Comparison of ENCODE assay signal across 21 cellular contexts in the genomic region with DNA sequence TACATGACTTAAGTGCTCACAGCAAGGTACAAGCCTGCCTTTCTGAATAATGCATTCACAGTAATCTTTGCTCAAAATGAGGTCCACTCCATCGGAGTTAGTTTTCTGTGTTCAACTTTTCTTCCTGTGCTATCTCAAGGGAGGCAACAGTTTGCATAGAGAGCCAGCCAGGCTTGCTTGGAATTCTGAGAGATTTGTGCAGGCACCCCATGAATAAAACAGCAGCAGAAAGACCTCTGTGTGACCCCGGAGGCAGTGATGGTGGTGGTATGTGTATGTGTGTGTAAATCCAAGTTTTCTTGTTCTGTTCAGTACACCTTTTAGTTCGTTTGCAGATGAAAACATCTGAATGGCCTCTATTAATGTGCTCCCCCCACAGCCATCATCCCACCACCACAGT.
DNase-seq lines count a peak whose midpoint lies in the region; ATAC-seq and TF ChIP-seq lines count a peak whose summit lies in the region.
"Had no signal": no experiment of that assay in that cellular context is flagged by ENCODE, and none has a peak within 500 bp of the region (broad histone marks: within the 10 kb centered on the region; RNA-seq: fewer than 3 reads in every experiment).

No MANE protein-coding gene starts in this region.

- no peak overlapping the region for H3K9ac ChIP-seq in mesendoderm (ENCODE audit: low read length)

- no peak overlapping the region for H3K18ac ChIP-seq in mesendoderm (ENCODE audit: low read length)

- H3K27ac Mint-ChIP-seq in brain = peak overlapping the region in 3 of 5 experiments; percentile 57 to 77 (median 60)
- H3K27ac Mint-ChIP-seq in activated CD4-positive, alpha-beta memory T cell treated with anti-CD3 and anti-CD28 coated beads, Interleukin-2, amount 10 ng/mL, durations not matched to agents 7 days and 5 days = no peak overlapping the region
- H3K27ac Mint-ChIP-seq: CD8-positive, alpha-beta memory T cell had no signal

- DNase-seq in tibial artery (no peak), mesendoderm (no peak), psoas muscle (no peak)
- DNase-seq in activated CD4-positive, alpha-beta memory T cell treated with anti-CD3 and anti-CD28 coated beads, Interleukin-2, amount 10 ng/mL, durations not matched to agents 7 days and 5 days = no peak
- DNase-seq: Calu3; CD8-positive, alpha-beta memory T cell; DMS153; GDM1; KG1; NCI-H1105; NCI-H2081; NCI-H2171; NCI-H345; NCI-H524 treated with DMSO at 0.1 percent for 48 hours; NCI-H82 had no signal

- H2AFZ ChIP-seq in neuron (ENCODE audit: low read depth, low read length) = no peak overlapping the region

- WGBS in gastroesophageal sphincter (ENCODE audit: low coverage in 1 of 2), 2 donors = 27 to 51% methylated on average over 3 of the region's 3 CpGs
- no CpG with 5 or more reads among the region's 3 CpGs for WGBS in mesendoderm (ENCODE audit: extremely low coverage, insufficient coverage, low lambda C conversion rate)
- 35 to 41% (median 38%) methylated on average over 3 of the region's 3 CpGs for WGBS in psoas muscle, 3 donors

- peaks cover 35% of the 10 kb centered on the region for H3K4me1 Mint-ChIP-seq in brain
- no peaks in the 10 kb centered on the region for H3K4me1 Mint-ChIP-seq in activated CD4-positive, alpha-beta memory T cell treated with anti-CD3 and anti-CD28 coated beads, Interleukin-2, amount 10 ng/mL, durations not matched to agents 7 days and 5 days
- H3K4me1 Mint-ChIP-seq: CD8-positive, alpha-beta memory T cell had no signal

- H3K27me3 Mint-ChIP-seq in brain = no peaks in the 10 kb centered on the region
- H3K27me3 Mint-ChIP-seq in activated CD4-positive, alpha-beta memory T cell treated with anti-CD3 and anti-CD28 coated beads, Interleukin-2, amount 10 ng/mL, durations not matched to agents 7 days and 5 days = no peaks in the 10 kb centered on the region

- POLR2A ChIA-PET in activated CD4-positive, alpha-beta memory T cell treated with anti-CD3 and anti-CD28 coated beads, Interleukin-2, amount 10 ng/mL, durations not matched to agents 7 days and 5 days (lab: Charles Lee) = no interaction called here

- no peak overlapping the region for H2BK120ac ChIP-seq in mesendoderm (ENCODE audit: low read depth, low read length)

- H3K4me3 Mint-ChIP-seq in brain = peak overlapping the region in 3 of 5 experiments; percentile 21 to 44 (median 25)
- no peak overlapping the region for H3K4me3 Mint-ChIP-seq in activated CD4-positive, alpha-beta memory T cell treated with anti-CD3 and anti-CD28 coated beads, Interleukin-2, amount 10 ng/mL, durations not matched to agents 7 days and 5 days
- H3K4me3 Mint-ChIP-seq: CD8-positive, alpha-beta memory T cell had no signal

- no peak for TF ChIP-seq POLR2A in gastroesophageal sphincter (IDR thresholded peaks at IDR 0.05)

- no peak overlapping the region for H3K23ac ChIP-seq in mesendoderm (ENCODE audit: low read length)

- no peak overlapping the region for H3K4ac ChIP-seq in mesendoderm (ENCODE audit: low read depth, low read length)

- no peaks in the 10 kb centered on the region for H3K79me2 ChIP-seq in mesendoderm (ENCODE audit: control insufficient read depth, insufficient read depth, low read length)

- ATAC-seq in gastroesophageal sphincter (no peak), psoas muscle (no peak)
- ATAC-seq: HCT116, Panc1 had no signal

- H3K9me3 Mint-ChIP-seq in brain = no peaks in the 10 kb centered on the region
- H3K9me3 Mint-ChIP-seq in activated CD4-positive, alpha-beta memory T cell treated with anti-CD3 and anti-CD28 coated beads, Interleukin-2, amount 10 ng/mL, durations not matched to agents 7 days and 5 days = no peaks in the 10 kb centered on the region

- no peak overlapping the region for H2AK5ac ChIP-seq in mesendoderm (ENCODE audit: low read length)

- CTCF ChIA-PET in activated CD4-positive, alpha-beta memory T cell treated with anti-CD3 and anti-CD28 coated beads, Interleukin-2, amount 10 ng/mL, durations not matched to agents 7 days and 5 days (lab: Charles Lee) = no interaction called here

- H3K36me3 ChIP-seq in gastroesophageal sphincter (peaks cover 0 to 4% of the 10 kb centered on the region in 2 donors), neuron (ENCODE audit: insufficient read depth, low read length) (no peaks in the 10 kb centered on the region), tibial artery (no peaks in the 10 kb centered on the region), mesendoderm (ENCODE audit: control insufficient read depth, insufficient read depth, low read length) (no peaks in the 10 kb centered on the region), psoas muscle (ENCODE audit: insufficient read depth in 1 of 2, low read depth in 1 of 2) (peaks cover 22 to 37% of the 10 kb centered on the region in 2 donors)

- intact Hi-C loops in tibial artery (cut with DNase I; ENCODE audit: low total_unique reads) = no loop called here
- intact Hi-C loops in psoas muscle (cut with DNase I) = no loop called here

- peaks cover 13% of the 10 kb centered on the region for H3K36me3 Mint-ChIP-seq in brain
- H3K36me3 Mint-ChIP-seq in activated CD4-positive, alpha-beta memory T cell treated with anti-CD3 and anti-CD28 coated beads, Interleukin-2, amount 10 ng/mL, durations not matched to agents 7 days and 5 days (ENCODE audit: low read depth) = no peaks in the 10 kb centered on the region
- H3K36me3 Mint-ChIP-seq: CD8-positive, alpha-beta memory T cell had no signal

- H2BK5ac ChIP-seq in mesendoderm (ENCODE audit: low read length) = no peak overlapping the region

- H3K4me3 ChIP-seq in gastroesophageal sphincter (peak overlapping the region; percentile 37 to 49), neuron (ENCODE audit: low read length) (peak overlapping the region; percentile 12), tibial artery (peak overlapping the region in 1 of 2 donors; percentile 10), mesendoderm (ENCODE audit: low read length) (no peak overlapping the region), psoas muscle (no peak overlapping the region)

- H3K9me3 ChIP-seq in gastroesophageal sphincter (no peaks in the 10 kb centered on the region), neuron (ENCODE audit: low read length) (no peaks in the 10 kb centered on the region), tibial artery (no peaks in the 10 kb centered on the region), psoas muscle (no peaks in the 10 kb centered on the region)

- H3K4me1 ChIP-seq in gastroesophageal sphincter (peaks cover 3 to 47% (median 11%) of the 10 kb centered on the region in 3 donors), neuron (ENCODE audit: insufficient read depth, low read length) (peaks cover 20% of the 10 kb centered on the region), tibial artery (peaks cover 0 to 34% (median 2%) of the 10 kb centered on the region in 4 donors), mesendoderm (ENCODE audit: control insufficient read depth, low read depth, low read length) (no peaks in the 10 kb centered on the region), psoas muscle (peaks cover under 1% of the 10 kb centered on the region)

- H3K4me2 ChIP-seq in mesendoderm (ENCODE audit: low read length) = no peak overlapping the region

- H3K27me3 ChIP-seq in gastroesophageal sphincter (no peaks in the 10 kb centered on the region), neuron (ENCODE audit: insufficient read depth, low read length) (no peaks in the 10 kb centered on the region), tibial artery (no peaks in the 10 kb centered on the region), mesendoderm (ENCODE audit: insufficient read depth, low read length, poor library complexity) (no peaks in the 10 kb centered on the region), psoas muscle (ENCODE audit: insufficient read depth in 3 of 3, low read length in 2 of 3) (no peaks in the 10 kb centered on the region)

- no peak overlapping the region for H4K5ac ChIP-seq in mesendoderm (ENCODE audit: low read length)

- no peak for TF ChIP-seq EP300 in gastroesophageal sphincter (IDR thresholded peaks at IDR 0.05)

- no peak overlapping the region for H3K56ac ChIP-seq in mesendoderm (ENCODE audit: low read length)

- no peak overlapping the region for H2BK15ac ChIP-seq in mesendoderm (replicated peaks; ENCODE audit: low read depth)

- H3K79me1 ChIP-seq in mesendoderm (ENCODE audit: low read length) = no peaks in the 10 kb centered on the region

- no peak overlapping the region for H4K8ac ChIP-seq in mesendoderm (ENCODE audit: low read depth, low read length)

- no peak for TF ChIP-seq CTCF in brain (conservative IDR thresholded peaks at IDR 0.05)
- no peak for TF ChIP-seq CTCF in gastroesophageal sphincter (IDR thresholded peaks at IDR 0.05)
- TF ChIP-seq CTCF in tibial artery (IDR thresholded peaks at IDR 0.05) = no peak
- TF ChIP-seq CTCF in psoas muscle (IDR thresholded peaks at IDR 0.05) = no peak

- H3K27ac ChIP-seq in gastroesophageal sphincter (peak overlapping the region in 2 of 4 donors; percentile 80 to 87), tibial artery (peak overlapping the region; percentile 20 to 80), mesendoderm (ENCODE audit: low read depth, low read length) (no peak overlapping the region), psoas muscle (no peak overlapping the region)
- H3K27ac ChIP-seq: C4-2B had no signal

Comparison
In these comparisons a context has a peak if more than half of its experiments do, and no peak if none do; other contexts are left out.
1. H3K27ac ChIP-seq: peak in tibial artery (2 of 2); none in mesendoderm (single experiment) and psoas muscle (single experiment).
2. H3K4me3 ChIP-seq: peak in gastroesophageal sphincter (2 of 2) and neuron (single experiment); none in mesendoderm (single experiment) and psoas muscle (single experiment).